22 cellular contexts compared by ENCODE assay signal in the genomic region with DNA sequence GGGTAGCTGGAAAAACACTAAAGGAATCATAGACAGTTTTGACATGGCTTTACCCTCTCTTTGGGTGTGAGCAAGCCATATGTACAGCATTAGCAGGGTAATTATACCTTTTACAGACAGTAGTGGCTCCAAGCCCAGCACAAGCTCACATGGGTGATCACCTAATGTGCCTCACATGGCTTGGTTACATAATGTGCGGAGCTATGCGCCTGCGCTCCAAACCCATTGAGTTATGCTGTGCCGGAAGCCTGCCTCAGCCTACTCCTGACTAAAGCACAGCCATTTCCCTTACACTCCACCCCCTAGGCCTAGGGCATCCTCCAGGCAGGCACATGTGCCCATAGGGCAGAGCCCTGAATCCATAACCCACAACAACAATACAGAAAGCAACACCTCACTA. TPM values are rescaled to one million over a fixed set of nuclear protein-coding genes. Genes with fewer than 3 reads are reported as not detected.
DNase-seq lines count a peak whose midpoint lies in the region; ATAC-seq lines count a peak whose summit lies in the region.
"Had no signal": no experiment of that assay in that cellular context is flagged by ENCODE, and none has a peak within 500 bp of the region (broad histone marks: within the 10 kb centered on the region; RNA-seq: fewer than 3 reads in every experiment).

No MANE protein-coding gene starts in this region.

- H3K36me3 Mint-ChIP-seq in activated CD4-positive, alpha-beta T cell treated with anti-CD3 and anti-CD28 coated beads for 36 hours (ENCODE audit: low read depth): peaks cover 2% of the 10 kb centered on the region
- H3K36me3 Mint-ChIP-seq in IgD-negative memory B cell: peaks cover 2% of the 10 kb centered on the region
- H3K36me3 Mint-ChIP-seq in activated CD8-positive, alpha-beta T cell treated with anti-CD3 and anti-CD28 coated beads, Interleukin-2, amount 10 ng/mL, durations not matched to agents 7 days and 5 days (ENCODE audit: low read depth): peaks cover 9% of the 10 kb centered on the region
- H3K36me3 Mint-ChIP-seq in naive thymus-derived CD8-positive, alpha-beta T cell: no peaks in the 10 kb centered on the region

- POLR2A ChIA-PET in activated CD4-positive, alpha-beta T cell treated with anti-CD3 and anti-CD28 coated beads for 36 hours (lab: Charles Lee): no interaction called here
- POLR2A ChIA-PET in activated CD8-positive, alpha-beta T cell treated with anti-CD3 and anti-CD28 coated beads, Interleukin-2, amount 10 ng/mL, durations not matched to agents 7 days and 5 days (lab: Charles Lee): interaction anchor here (0.7 to 1.1 kb wide), 3 partner anchors 23 to 264 kb away, joined by 3 to 4 read pairs (median 3); a partner anchor contains a TSS
- POLR2A ChIA-PET in naive thymus-derived CD8-positive, alpha-beta T cell (lab: Charles Lee): interaction anchor here (0.7 kb wide), 1 partner anchor 52 kb away, joined by 4 read pairs; no protein-coding TSS in a partner anchor

- DNase-seq in activated CD4-positive, alpha-beta T cell treated with anti-CD3 and anti-CD28 coated beads for 36 hours: peak; percentile 35
- DNase-seq in activated CD4-positive, alpha-beta T cell treated with anti-CD3 and anti-CD28 coated beads for 4 hours: no peak
- no peak for DNase-seq in activated CD8-positive, alpha-beta T cell treated with anti-CD3 and anti-CD28 coated beads, Interleukin-2, amount 10 ng/mL, durations not matched to agents 7 days and 5 days
- DNase-seq in naive thymus-derived CD8-positive, alpha-beta T cell: no peak
- no peak for DNase-seq in posterior cingulate gyrus
- no peak for DNase-seq in central memory CD4-positive, alpha-beta T cell
- DNase-seq: activated CD4-positive, alpha-beta T cell treated with anti-CD3 and anti-CD28 coated beads, Interleukin-2, amount 50 U/mL, for 48 hours; aorta; Caco-2; effector memory CD8-positive, alpha-beta T cell; HFFc6; KBM-7; left ventricle myocardium superior; NCI-H1092; NCI-H2081 treated with DMSO at 0.1 percent for 48 hours; occipital lobe; right lobe of liver; SK-N-SH; stimulated activated naive CD8-positive, alpha-beta T cell treated with anti-CD3 and anti-CD28 coated beads, Interleukin-15, Interleukin-2, amounts not matched to agents 100 U/mL and 50 U/mL, for 24 hours; transverse colon had no signal

- ATAC-seq in activated CD4-positive, alpha-beta T cell treated with anti-CD3 and anti-CD28 coated beads for 36 hours: no peak
- ATAC-seq in activated CD8-positive, alpha-beta T cell treated with anti-CD3 and anti-CD28 coated beads, Interleukin-2, amount 10 ng/mL, durations not matched to agents 7 days and 5 days: no peak
- ATAC-seq in naive thymus-derived CD8-positive, alpha-beta T cell: no peak
- no peak for ATAC-seq in HG03565 (IDR thresholded peaks at IDR 0.05; ENCODE audit: unreplicated experiment)
- ATAC-seq: effector memory CD8-positive, alpha-beta T cell; left ventricle myocardium superior; right lobe of liver; stimulated activated naive CD8-positive, alpha-beta T cell treated with anti-CD3 and anti-CD28 coated beads, Interleukin-15, Interleukin-2, amounts not matched to agents 100 U/mL and 50 U/mL, for 24 hours had no signal

- CTCF ChIA-PET in activated CD4-positive, alpha-beta T cell treated with anti-CD3 and anti-CD28 coated beads for 36 hours (lab: Charles Lee): no interaction called here
- CTCF ChIA-PET in activated CD8-positive, alpha-beta T cell treated with anti-CD3 and anti-CD28 coated beads, Interleukin-2, amount 10 ng/mL, durations not matched to agents 7 days and 5 days (lab: Charles Lee): no interaction called here

- H3K27ac Mint-ChIP-seq in activated CD4-positive, alpha-beta T cell treated with anti-CD3 and anti-CD28 coated beads for 36 hours: no peak overlapping the region
- peak overlapping the region; percentile 91 to 99 (median 93) for H3K27ac Mint-ChIP-seq in IgD-negative memory B cell
- peak overlapping the region; percentile 91 for H3K27ac Mint-ChIP-seq in activated CD8-positive, alpha-beta T cell treated with anti-CD3 and anti-CD28 coated beads, Interleukin-2, amount 10 ng/mL, durations not matched to agents 7 days and 5 days
- peak overlapping the region in 8 of 10 donors; percentile 60 to 99 (median 91) for H3K27ac Mint-ChIP-seq in naive thymus-derived CD8-positive, alpha-beta T cell
- H3K27ac Mint-ChIP-seq: HFFc6 had no signal

- H3K4me1 Mint-ChIP-seq in activated CD4-positive, alpha-beta T cell treated with anti-CD3 and anti-CD28 coated beads for 36 hours: peaks cover 45% of the 10 kb centered on the region
- H3K4me1 Mint-ChIP-seq in IgD-negative memory B cell: peaks cover 12 to 38% (median 23%) of the 10 kb centered on the region in 3 donors
- H3K4me1 Mint-ChIP-seq in activated CD8-positive, alpha-beta T cell treated with anti-CD3 and anti-CD28 coated beads, Interleukin-2, amount 10 ng/mL, durations not matched to agents 7 days and 5 days (ENCODE audit: low read depth): peaks cover 41% of the 10 kb centered on the region
- H3K4me1 Mint-ChIP-seq in naive thymus-derived CD8-positive, alpha-beta T cell: peaks cover 18 to 57% (median 51%) of the 10 kb centered on the region in 4 donors

- no peaks in the 10 kb centered on the region for H3K27me3 Mint-ChIP-seq in activated CD4-positive, alpha-beta T cell treated with anti-CD3 and anti-CD28 coated beads for 36 hours
- no peaks in the 10 kb centered on the region for H3K27me3 Mint-ChIP-seq in IgD-negative memory B cell
- no peaks in the 10 kb centered on the region for H3K27me3 Mint-ChIP-seq in activated CD8-positive, alpha-beta T cell treated with anti-CD3 and anti-CD28 coated beads, Interleukin-2, amount 10 ng/mL, durations not matched to agents 7 days and 5 days (ENCODE audit: low read depth)
- no peaks in the 10 kb centered on the region for H3K27me3 Mint-ChIP-seq in naive thymus-derived CD8-positive, alpha-beta T cell
- H3K27me3 Mint-ChIP-seq: effector memory CD8-positive, alpha-beta T cell had no signal

- H3K9me3 Mint-ChIP-seq in activated CD4-positive, alpha-beta T cell treated with anti-CD3 and anti-CD28 coated beads for 36 hours (ENCODE audit: low read depth): no peaks in the 10 kb centered on the region
- peaks cover 0 to 2% (median 0%) of the 10 kb centered on the region in 3 donors for H3K9me3 Mint-ChIP-seq in IgD-negative memory B cell
- peaks cover 7% of the 10 kb centered on the region for H3K9me3 Mint-ChIP-seq in activated CD8-positive, alpha-beta T cell treated with anti-CD3 and anti-CD28 coated beads, Interleukin-2, amount 10 ng/mL, durations not matched to agents 7 days and 5 days (ENCODE audit: insufficient read depth)
- H3K9me3 Mint-ChIP-seq in naive thymus-derived CD8-positive, alpha-beta T cell: no peaks in the 10 kb centered on the region
- H3K9me3 Mint-ChIP-seq: HFFc6 had no signal

- no peak overlapping the region for H3K4me3 Mint-ChIP-seq in activated CD4-positive, alpha-beta T cell treated with anti-CD3 and anti-CD28 coated beads for 36 hours
- peak overlapping the region in 1 of 4 donors; percentile 78 for H3K4me3 Mint-ChIP-seq in IgD-negative memory B cell
- H3K4me3 Mint-ChIP-seq in activated CD8-positive, alpha-beta T cell treated with anti-CD3 and anti-CD28 coated beads, Interleukin-2, amount 10 ng/mL, durations not matched to agents 7 days and 5 days: no peak overlapping the region
- H3K4me3 Mint-ChIP-seq in naive thymus-derived CD8-positive, alpha-beta T cell: peak overlapping the region in 3 of 10 donors; percentile 12 to 78 (median 55)
- H3K4me3 Mint-ChIP-seq: effector memory CD8-positive, alpha-beta T cell; HFFc6 had no signal

- intact Hi-C loops in activated CD4-positive, alpha-beta T cell treated with anti-CD3 and anti-CD28 coated beads for 36 hours (cut with DNase I, micrococcal nuclease): loop anchor here (5.0 kb wide), 3 partner anchors 198 to 1282 kb away; a partner anchor contains a TSS
- intact Hi-C loops in posterior cingulate gyrus (cut with DNase I): no loop called here

RNA-seq across cellular contexts. Expression of a gene that starts 6.5 kb away (rescaled TPM):
- total RNA-seq in activated CD4-positive, alpha-beta T cell treated with anti-CD3 and anti-CD28 coated beads for 36 hours: 10 to 100 TPM; 18.4 to 23.6 TPM
- 7.6 TPM for polyA plus RNA-seq in IgD-negative memory B cell
- total RNA-seq in activated CD8-positive, alpha-beta T cell treated with anti-CD3 and anti-CD28 coated beads, Interleukin-2, amount 10 ng/mL, durations not matched to agents 7 days and 5 days: 10 to 100 TPM; 18.6 to 21.5 TPM
- total RNA-seq in naive thymus-derived CD8-positive, alpha-beta T cell: 1 to 10 TPM; 5.0 to 5.4 TPM
- polyA plus RNA-seq in naive thymus-derived CD8-positive, alpha-beta T cell: 10 to 100 TPM in 1 of 3 donors, 1 to 10 TPM in 2; 5.9 to 13.9 (median 9.6) TPM
